Comparison of ENCODE assay signal across 20 cellular contexts in the genomic region with DNA sequence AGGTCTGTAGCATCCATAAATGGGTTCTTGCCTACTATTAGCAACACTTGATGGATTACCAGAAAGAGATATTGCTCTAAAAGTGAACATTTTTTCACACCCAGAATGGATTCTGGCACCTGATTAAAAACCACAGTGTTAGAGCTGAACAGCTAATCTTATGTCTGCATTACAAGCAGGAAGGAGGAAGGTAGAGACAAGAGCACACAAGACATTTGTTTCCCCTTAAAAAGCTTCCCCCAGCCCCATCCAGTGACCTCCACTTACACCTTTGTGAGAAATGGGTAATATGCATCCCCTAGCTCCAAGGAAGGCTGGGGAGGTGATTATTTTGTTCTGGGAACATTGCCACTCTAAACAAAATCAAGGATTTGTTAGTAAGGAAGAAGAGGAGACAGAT. TPM values are rescaled to one million over a fixed set of nuclear protein-coding genes. Genes with fewer than 3 reads are reported as not detected.
DNase-seq lines count a peak whose midpoint lies in the region; ATAC-seq, FAIRE-seq and TF ChIP-seq lines count a peak whose summit lies in the region.
"Had no signal": no experiment of that assay in that cellular context is flagged by ENCODE, and none has a peak within 500 bp of the region (broad histone marks: within the 10 kb centered on the region; RNA-seq: fewer than 3 reads in every experiment).

No MANE protein-coding gene starts in this region.

- DNase-seq in GM23338 (ENCODE audit: low spot score) (no peak), endothelial cell of umbilical vein (ENCODE audit: low read depth, low spot score) (no peak), globus pallidus (ENCODE audit: low spot score) (no peak), mucosa of descending colon (no peak), Ammon's horn (ENCODE audit: low spot score) (no peak)
- DNase-seq: ACHN; Calu3; CD4-positive, alpha-beta memory T cell; DND-41; EL; H9 had no signal

- H3K9me3 ChIP-seq in OCI-LY3 (ENCODE audit: insufficient read depth, low read length) (no peaks in the 10 kb centered on the region), endothelial cell of umbilical vein (replicated peaks; ENCODE audit: control insufficient read depth, insufficient read depth, low read length) (no peaks in the 10 kb centered on the region), neuron (ENCODE audit: low read length) (peaks cover 13% of the 10 kb centered on the region), mucosa of descending colon (no peaks in the 10 kb centered on the region)

- intact Hi-C loops in endothelial cell of umbilical vein (cut with micrococcal nuclease) = loop anchor here (10.0 kb wide), 1 partner anchor 403 kb away; no protein-coding TSS in a partner anchor
- intact Hi-C loops in mucosa of descending colon (cut with DNase I, micrococcal nuclease) = no loop called here

- POLR2A ChIA-PET in endothelial cell of umbilical vein (lab: Charles Lee) = no interaction called here

- H3K9me1 ChIP-seq in endothelial cell of umbilical vein (replicated peaks; ENCODE audit: control insufficient read depth, extremely low read depth, insufficient read depth, low read length) = no peaks in the 10 kb centered on the region

- CTCF ChIA-PET in endothelial cell of umbilical vein (lab: Charles Lee) = interaction anchor here (1.2 to 1.5 kb wide), 3 partner anchors 12 to 23 kb away, joined by 3 to 4 read pairs (median 3); a partner anchor contains a TSS

- dilution Hi-C loops in endothelial cell of umbilical vein (cut with MboI; ENCODE audit: extremely low pct_ligation_motif_present, low sequenced_read_pairs) = no loop called here

- peaks cover 69% of the 10 kb centered on the region for H3K27me3 ChIP-seq in GM23338 (ENCODE audit: insufficient read depth)
- 0 out of 2 replicates have a peak, but pooled peaks cover 2% of the 10 kb centered on the region for H3K27me3 ChIP-seq in OCI-LY3 (ENCODE audit: low read depth, low read length)
- H3K27me3 ChIP-seq in endothelial cell of umbilical vein (ENCODE audit: control insufficient read depth in 2 of 2, insufficient read depth in 2 of 2, low read length in 2 of 2) = peaks cover 54 to 74% of the 10 kb centered on the region in 2 experiments
- H3K27me3 ChIP-seq in neuron (ENCODE audit: insufficient read depth, low read length) = no peaks in the 10 kb centered on the region

- 0 out of 2 replicates have a peak, but pooled peaks cover 4% of the 10 kb centered on the region for H3F3A ChIP-seq in GM23338 (replicated peaks; ENCODE audit: low read depth)

- no TSS peak for BruUV-seq in endothelial cell of umbilical vein (replicated peaks; lab: Mats Ljungman, UMichigan)

- H3K27ac Mint-ChIP-seq in GM23338 = no peak overlapping the region
- H3K27ac Mint-ChIP-seq: CD4-positive, alpha-beta memory T cell; H9 had no signal

- no peak for TF ChIP-seq CTCF in GM23338 (conservative IDR thresholded peaks at IDR 0.05; ENCODE audit: low read depth in 2 of 2)
- TF ChIP-seq CTCF in OCI-LY3 (IDR thresholded peaks at IDR 0.05; ENCODE audit: low read depth, low read length) = no peak
- TF ChIP-seq CTCF in endothelial cell of umbilical vein (IDR thresholded peaks at IDR 0.05; ENCODE audit: extremely low read depth in 1 of 2, insufficient read depth in 1 of 2, low read depth in 1 of 2, low read length in 2 of 2) = no peak
- no peak for TF ChIP-seq CTCF in mucosa of descending colon (IDR thresholded peaks at IDR 0.05)

- H3K9me3 Mint-ChIP-seq in GM23338 = no peaks in the 10 kb centered on the region
- H3K9me3 Mint-ChIP-seq: H9 had no signal

- TF ChIP-seq POLR2A in endothelial cell of umbilical vein (IDR thresholded peaks at IDR 0.05; ENCODE audit: low read depth, low read length) = no peak

- H3K4me1 ChIP-seq in GM23338 (ENCODE audit: insufficient read depth) (peaks cover 6% of the 10 kb centered on the region), OCI-LY3 (ENCODE audit: low read length) (peaks cover 30% of the 10 kb centered on the region), endothelial cell of umbilical vein (ENCODE audit: control insufficient read depth, extremely low read depth, insufficient read depth, low read length) (peaks cover 9% of the 10 kb centered on the region), neuron (ENCODE audit: insufficient read depth, low read length) (peaks cover 6% of the 10 kb centered on the region), mucosa of descending colon (ENCODE audit: low read depth) (peaks cover 10% of the 10 kb centered on the region)

- H3K79me2 ChIP-seq in GM23338 (replicated peaks; ENCODE audit: insufficient read depth) (no peaks in the 10 kb centered on the region), OCI-LY3 (ENCODE audit: low read length) (no peaks in the 10 kb centered on the region), endothelial cell of umbilical vein (ENCODE audit: control insufficient read depth, insufficient read depth, low read length) (no peaks in the 10 kb centered on the region)

- no peaks in the 10 kb centered on the region for H3K9me2 ChIP-seq in GM23338 (ENCODE audit: insufficient read depth)

- H3K36me3 ChIP-seq in GM23338 (ENCODE audit: insufficient read depth) (no peaks in the 10 kb centered on the region), OCI-LY3 (replicated peaks; ENCODE audit: low read depth, low read length) (no peaks in the 10 kb centered on the region), endothelial cell of umbilical vein (ENCODE audit: control insufficient read depth in 2 of 2, extremely low read depth in 1 of 2, insufficient read depth in 2 of 2, low read length in 2 of 2) (no peaks in the 10 kb centered on the region), neuron (ENCODE audit: insufficient read depth, low read length) (no peaks in the 10 kb centered on the region), mucosa of descending colon (ENCODE audit: low read depth) (no peaks in the 10 kb centered on the region)

- no peak overlapping the region for H3K4me3 Mint-ChIP-seq in GM23338

- H3K27me3 Mint-ChIP-seq in GM23338 (ENCODE audit: insufficient read depth, low read depth, poor library complexity) = peaks cover 61% of the 10 kb centered on the region

- H3K4me2 ChIP-seq in GM23338 (no peak overlapping the region), OCI-LY3 (ENCODE audit: low read length) (peak overlapping the region; percentile 99), endothelial cell of umbilical vein (ENCODE audit: insufficient read depth, low read length) (no peak overlapping the region)
- H3K4me2 ChIP-seq: KMS-11 had no signal

- H3K36me3 Mint-ChIP-seq in GM23338 (ENCODE audit: low read depth) = no peaks in the 10 kb centered on the region
- H3K36me3 Mint-ChIP-seq: CD4-positive, alpha-beta memory T cell had no signal

- peaks cover 11% of the 10 kb centered on the region for H3K4me1 Mint-ChIP-seq in GM23338

- no peak for ATAC-seq in GM23338
- no peak for ATAC-seq in mucosa of descending colon
- no peak for ATAC-seq in HG02885 (IDR thresholded peaks at IDR 0.05; ENCODE audit: poor library complexity, unreplicated experiment)
- ATAC-seq: GM12878 had no signal

- H4K20me1 ChIP-seq in GM23338 (replicated peaks; ENCODE audit: insufficient read depth) (no peaks in the 10 kb centered on the region), OCI-LY3 (ENCODE audit: insufficient read depth, low read length) (no peaks in the 10 kb centered on the region), endothelial cell of umbilical vein (replicated peaks; ENCODE audit: control insufficient read depth, extremely low read depth, insufficient read depth, low read length) (no peaks in the 10 kb centered on the region)

- H3K27ac ChIP-seq in GM23338 (ENCODE audit: low read depth) (no peak overlapping the region), OCI-LY3 (ENCODE audit: low read length) (0 out of 2 replicates have a peak overlapping the region, but pooled peaks have one; percentile 8), endothelial cell of umbilical vein (ENCODE audit: insufficient read depth, low read depth, low read length) (no peak overlapping the region)
- H3K27ac ChIP-seq: C4-2B, KMS-11 had no signal

- no peak for FAIRE-seq in endothelial cell of umbilical vein (lab: Jason Lieb, UNC)
- FAIRE-seq: A204.1, GM12878, H1 had no signal

- H3K4me3 ChIP-seq in GM23338 (no peak overlapping the region), OCI-LY3 (ENCODE audit: low read length) (peak overlapping the region; percentile 98), endothelial cell of umbilical vein (replicated peaks in 1 of 3; ENCODE audit: insufficient read depth in 1 of 3, low read depth in 1 of 3, low read length in 3 of 3) (no peak overlapping the region), neuron (ENCODE audit: low read length) (no peak overlapping the region), mucosa of descending colon (no peak overlapping the region)
- H3K4me3 ChIP-seq: GM12878 had no signal

- H2AFZ ChIP-seq in GM23338 (no peak overlapping the region), OCI-LY3 (ENCODE audit: low read depth, low read length) (peak overlapping the region; percentile 7; the same call in 1 of the 2 replicates), endothelial cell of umbilical vein (ENCODE audit: low read depth, low read length) (no peak overlapping the region), neuron (ENCODE audit: low read depth, low read length) (peak overlapping the region; percentile 10)

- H3K9ac ChIP-seq in OCI-LY3 (ENCODE audit: low read length) = no peak overlapping the region
- H3K9ac ChIP-seq in endothelial cell of umbilical vein (replicated peaks; ENCODE audit: extremely low read depth, insufficient read depth, low read length) = no peak overlapping the region
- H3K9ac ChIP-seq: KMS-11 had no signal

TF ChIP-seq in GM23338, 12 proteins besides CTCF, POLR2A, EP300 and RAD21 (continues in another document):
- peak; percentile 18 for TF ChIP-seq EZH2 (IDR thresholded peaks at IDR 0.05; ENCODE audit: low read depth, unreplicated experiment)

TF ChIP-seq in endothelial cell of umbilical vein, 7 proteins besides CTCF, POLR2A, EP300 and RAD21:
- TF ChIP-seq POLR2AphosphoS5 (IDR thresholded peaks at IDR 0.05; ENCODE audit: insufficient read depth, low read depth, low read length) (no peak), EZH2 (IDR thresholded peaks at IDR 0.05; ENCODE audit: borderline replicate concordance, low read depth, low read length, severe bottlenecking) (peak; percentile 13)
TF ChIP-seq in endothelial cell of umbilical vein: peak in this region for 1.

RNA-seq across cellular contexts. Expression of a gene that starts 12.0 kb away (rescaled TPM):
- 10.1 and 14.1 TPM in 2 replicates for total RNA-seq in GM23338 (2014; rRNA removed; shearing (Covaris generic))
- 4.3 and 4.4 TPM in 2 replicates for polyA plus RNA-seq in GM23338 (2016; fragmentation: Nextera tagmentation; extraction: Ambion mirVana)
- 0.69 and 1.2 TPM in 2 replicates for total RNA-seq in endothelial cell of umbilical vein
- 0.67 and 0.76 TPM in 2 replicates for polyA plus RNA-seq in endothelial cell of umbilical vein
- polyA plus RNA-seq in endothelial cell of umbilical vein (2011; cell fraction: cytosol; rRNA removed) = 0.17 and 0.40 TPM in 2 replicates
- polyA plus RNA-seq in endothelial cell of umbilical vein (2011; cell fraction: nucleus; rRNA removed) = 0.38 and 0.99 TPM in 2 replicates
- polyA plus RNA-seq in endothelial cell of umbilical vein (2012) = 0.25 and 0.26 TPM in 2 replicates
- 0.30 and 0.70 TPM in 2 replicates for polyA minus RNA-seq in endothelial cell of umbilical vein
- 4.6 TPM for polyA minus RNA-seq in endothelial cell of umbilical vein (2011; cell fraction: cytosol; rRNA and poly(A)+ RNA removed)
- 0.82 and 3.8 TPM in 2 replicates for polyA minus RNA-seq in endothelial cell of umbilical vein (2011; cell fraction: nucleus; rRNA and poly(A)+ RNA removed)
- total RNA-seq in mucosa of descending colon = 10 to 100 TPM; 20.6 to 45.7 (median 27.1) TPM
- total RNA-seq: CD4-positive, alpha-beta memory T cell; G401 had no signal
- polyA plus RNA-seq: CD4-positive, alpha-beta memory T cell had no signal

Comparison
In these comparisons a context has a peak if more than half of its experiments do, and no peak if none do; other contexts are left out.
1. H2AFZ ChIP-seq: peak in OCI-LY3 (single experiment) and neuron (single experiment); none in GM23338 (single experiment) and endothelial cell of umbilical vein (single experiment).